19 cellular contexts compared by ENCODE assay signal in the genomic region with DNA sequence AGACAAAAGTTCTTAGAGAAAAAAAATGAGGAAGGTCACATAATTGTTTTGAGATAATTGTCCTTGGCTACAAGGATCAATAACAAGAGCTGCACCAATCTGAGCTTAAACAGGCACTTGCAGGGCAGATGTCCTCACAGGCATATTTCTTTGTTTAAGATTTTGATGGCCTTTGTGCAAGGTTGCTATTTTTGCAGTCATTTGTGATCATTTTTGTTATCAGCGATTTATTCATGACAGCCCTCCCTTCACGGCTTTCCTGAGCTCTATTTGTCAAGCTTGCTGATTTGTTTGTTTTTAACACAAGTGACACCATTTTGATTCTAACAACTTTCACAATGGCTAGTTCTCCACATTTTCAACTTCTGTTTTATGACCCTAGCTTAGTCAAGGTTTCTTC.
DNase-seq lines count a peak whose midpoint lies in the region; ATAC-seq and TF ChIP-seq lines count a peak whose summit lies in the region.
"Had no signal": no experiment of that assay in that cellular context is flagged by ENCODE, and none has a peak within 500 bp of the region (broad histone marks: within the 10 kb centered on the region; RNA-seq: fewer than 3 reads in every experiment).

No MANE protein-coding gene starts in this region.

- H3K23ac ChIP-seq in mesendoderm (ENCODE audit: low read length), result no peak overlapping the region

- H3K27ac Mint-ChIP-seq in GM23338, result no peak overlapping the region
- H3K27ac Mint-ChIP-seq: CD4-positive, CD25-positive, alpha-beta regulatory T cell; CD8-positive, alpha-beta memory T cell had no signal

- ATAC-seq in GM23338, result no peak
- ATAC-seq: K562 had no signal

- DNase-seq in NCI-H748 (lab: John Stamatoyannopoulos, UW; ENCODE audit: unreplicated experiment), result peak; percentile 19
- no peak for DNase-seq in NCI-H748 treated with DMSO at 0.1 percent for 48 hours (lab: John Stamatoyannopoulos, UW)
- DNase-seq in GM23338 (ENCODE audit: low spot score), result no peak
- DNase-seq in mesendoderm, result peak; percentile 5
- no peak for DNase-seq in DMS 273 (lab: John Stamatoyannopoulos, UW; ENCODE audit: unreplicated experiment)
- no peak for DNase-seq in AG20443 (ENCODE audit: low spot score)
- no peak for DNase-seq in foreskin fibroblast
- DNase-seq: 8988T; BE2C; C1 segment of cervical spinal cord; Caco-2; CD4-positive, CD25-positive, alpha-beta regulatory T cell; CD8-positive, alpha-beta memory T cell; DMS79 treated with DMSO at 0.1 percent for 48 hours; GF-D8; IMR-90 had no signal

- H3F3A ChIP-seq in GM23338 (replicated peaks; ENCODE audit: low read depth), result no peaks in the 10 kb centered on the region

- H3K9me3 ChIP-seq in OCI-LY3 (ENCODE audit: insufficient read depth, low read length), result no peaks in the 10 kb centered on the region
- H3K9me3 ChIP-seq: BE2C, Caco-2, HAP-1 had no signal

- H3K79me1 ChIP-seq in mesendoderm (ENCODE audit: low read length), result no peaks in the 10 kb centered on the region

- no peak overlapping the region for H4K8ac ChIP-seq in mesendoderm (ENCODE audit: low read depth, low read length)

- H3K27me3 ChIP-seq in GM23338 (ENCODE audit: insufficient read depth), result no peaks in the 10 kb centered on the region
- H3K27me3 ChIP-seq in OCI-LY3 (ENCODE audit: low read depth, low read length), result no peaks in the 10 kb centered on the region
- H3K27me3 ChIP-seq in mesendoderm (ENCODE audit: insufficient read depth, low read length, poor library complexity), result no peaks in the 10 kb centered on the region
- H3K27me3 ChIP-seq: BE2C had no signal

- H2BK5ac ChIP-seq in mesendoderm (ENCODE audit: low read length), result no peak overlapping the region

- no peak overlapping the region for H2BK120ac ChIP-seq in mesendoderm (ENCODE audit: low read depth, low read length)

- H3K36me3 ChIP-seq in GM23338 (ENCODE audit: insufficient read depth) (no peaks in the 10 kb centered on the region), OCI-LY3 (replicated peaks; ENCODE audit: low read depth, low read length) (no peaks in the 10 kb centered on the region), mesendoderm (ENCODE audit: control insufficient read depth, insufficient read depth, low read length) (no peaks in the 10 kb centered on the region)
- H3K36me3 ChIP-seq: BE2C, HAP-1 had no signal

- no peaks in the 10 kb centered on the region for H3K27me3 Mint-ChIP-seq in GM23338 (ENCODE audit: insufficient read depth, low read depth, poor library complexity)
- H3K27me3 Mint-ChIP-seq: CD4-positive, CD25-positive, alpha-beta regulatory T cell; CD8-positive, alpha-beta memory T cell had no signal

- H3K56ac ChIP-seq in mesendoderm (ENCODE audit: low read length), result no peak overlapping the region

- H2BK15ac ChIP-seq in mesendoderm (replicated peaks; ENCODE audit: low read depth), result no peak overlapping the region

- no peak overlapping the region for H3K27ac ChIP-seq in GM23338 (ENCODE audit: low read depth)
- no peak overlapping the region for H3K27ac ChIP-seq in OCI-LY3 (ENCODE audit: low read length)
- H3K27ac ChIP-seq in mesendoderm (ENCODE audit: low read depth, low read length), result no peak overlapping the region

- no peak for TF ChIP-seq CTCF in GM23338 (conservative IDR thresholded peaks at IDR 0.05; ENCODE audit: low read depth in 2 of 2)
- no peak for TF ChIP-seq CTCF in OCI-LY3 (IDR thresholded peaks at IDR 0.05; ENCODE audit: low read depth, low read length)
- no peak for TF ChIP-seq CTCF in foreskin fibroblast (IDR thresholded peaks at IDR 0.05; ENCODE audit: low read depth, low read length)

- H3K4me3 ChIP-seq in GM23338 (no peak overlapping the region), OCI-LY3 (ENCODE audit: low read length) (no peak overlapping the region), mesendoderm (ENCODE audit: low read length) (no peak overlapping the region), foreskin fibroblast (ENCODE audit: low read depth in 1 of 2, low read length in 2 of 2) (no peak overlapping the region)
- H3K4me3 ChIP-seq: HAP-1, K562 had no signal

- H3K36me3 Mint-ChIP-seq in GM23338 (ENCODE audit: low read depth), result no peaks in the 10 kb centered on the region
- H3K36me3 Mint-ChIP-seq: CD4-positive, CD25-positive, alpha-beta regulatory T cell; CD8-positive, alpha-beta memory T cell had no signal

- no CpG with 5 or more reads among the region's 2 CpGs for WGBS in mesendoderm (ENCODE audit: extremely low coverage, insufficient coverage, low lambda C conversion rate)

- no peak overlapping the region for H3K4me3 Mint-ChIP-seq in GM23338
- H3K4me3 Mint-ChIP-seq: CD4-positive, CD25-positive, alpha-beta regulatory T cell; CD8-positive, alpha-beta memory T cell had no signal

- H3K4me1 ChIP-seq in GM23338 (ENCODE audit: insufficient read depth), result peaks cover 21% of the 10 kb centered on the region
- no peaks in the 10 kb centered on the region for H3K4me1 ChIP-seq in OCI-LY3 (ENCODE audit: low read length)
- no peaks in the 10 kb centered on the region for H3K4me1 ChIP-seq in mesendoderm (ENCODE audit: control insufficient read depth, low read depth, low read length)
- H3K4me1 ChIP-seq: BE2C, Caco-2, HAP-1 had no signal

- H4K5ac ChIP-seq in mesendoderm (ENCODE audit: low read length), result no peak overlapping the region

- H2AFZ ChIP-seq in GM23338 (no peak overlapping the region; the same call in 1 of the 2 replicates), OCI-LY3 (ENCODE audit: low read depth, low read length) (peak overlapping the region; percentile 34; the same call in 1 of the 2 replicates)

- H3K9me2 ChIP-seq in GM23338 (ENCODE audit: insufficient read depth), result no peaks in the 10 kb centered on the region

- H3K4me1 Mint-ChIP-seq in GM23338, result peaks cover 10% of the 10 kb centered on the region
- H3K4me1 Mint-ChIP-seq: CD4-positive, CD25-positive, alpha-beta regulatory T cell; CD8-positive, alpha-beta memory T cell had no signal

- H3K18ac ChIP-seq in mesendoderm (ENCODE audit: low read length), result no peak overlapping the region

- H3K4ac ChIP-seq in mesendoderm (ENCODE audit: low read depth, low read length), result no peak overlapping the region

- H2AK5ac ChIP-seq in mesendoderm (ENCODE audit: low read length), result no peak overlapping the region

- H3K79me2 ChIP-seq in GM23338 (replicated peaks; ENCODE audit: insufficient read depth) (no peaks in the 10 kb centered on the region), OCI-LY3 (ENCODE audit: low read length) (no peaks in the 10 kb centered on the region), mesendoderm (ENCODE audit: control insufficient read depth, insufficient read depth, low read length) (no peaks in the 10 kb centered on the region)

- H3K4me2 ChIP-seq in GM23338 (0 out of 2 replicates have a peak overlapping the region, but pooled peaks have one; percentile 8), OCI-LY3 (ENCODE audit: low read length) (no peak overlapping the region), mesendoderm (ENCODE audit: low read length) (no peak overlapping the region)

- H3K9ac ChIP-seq in OCI-LY3 (ENCODE audit: low read length) (no peak overlapping the region), mesendoderm (ENCODE audit: low read length) (no peak overlapping the region)

- no peaks in the 10 kb centered on the region for H3K9me3 Mint-ChIP-seq in GM23338

- H4K20me1 ChIP-seq in GM23338 (replicated peaks; ENCODE audit: insufficient read depth) (no peaks in the 10 kb centered on the region), OCI-LY3 (ENCODE audit: insufficient read depth, low read length) (no peaks in the 10 kb centered on the region)

TF ChIP-seq in GM23338, 12 proteins besides CTCF, POLR2A, EP300 and RAD21 (continues in another document):
- TF ChIP-seq ZNF114 (CRISPR knock-in tag; IDR thresholded peaks at IDR 0.05), result no peak
- TF ChIP-seq JUNB (IDR thresholded peaks at IDR 0.05; ENCODE audit: unreplicated experiment), result no peak

Comparison
In these comparisons a context has a peak if more than half of its experiments do, and no peak if none do; other contexts are left out.
1. DNase-seq: peak in NCI-H748 (single experiment) and mesendoderm (single experiment); none in NCI-H748 treated with DMSO at 0.1 percent for 48 hours (single experiment), GM23338 (single experiment), DMS 273 (single experiment), AG20443 (single experiment) and foreskin fibroblast (0 of 2).